40 cellular contexts compared by ENCODE assay signal in the genomic region with DNA sequence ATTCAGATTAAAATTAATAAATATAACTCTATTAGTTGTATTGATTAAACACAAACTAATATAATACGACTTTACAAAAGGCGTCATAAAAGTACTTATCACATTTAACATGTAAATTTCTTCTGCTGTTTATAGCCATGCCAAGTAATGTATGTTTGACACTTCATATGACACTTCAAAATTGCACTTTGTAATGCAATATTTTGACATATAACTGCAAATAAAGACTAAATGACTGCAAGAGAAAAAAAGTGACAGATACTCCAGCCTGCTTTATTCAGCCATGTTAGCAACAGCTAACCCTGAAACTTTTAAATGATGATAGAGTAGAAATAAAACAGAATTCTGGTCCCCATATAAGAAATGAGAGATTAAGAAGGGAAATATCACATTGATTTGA.
"Had no signal": no experiment of that assay in that cellular context is flagged by ENCODE, and none has a peak within 500 bp of the region (broad histone marks: within the 10 kb centered on the region; RNA-seq: fewer than 3 reads in every experiment).

No MANE protein-coding gene starts in this region.

- H3K4me1 Mint-ChIP-seq: activated naive CD4-positive, alpha-beta T cell treated with anti-CD3 and anti-CD28 coated beads, Interleukin-2, amount 10 ng/mL, durations not matched to agents 7 days and 5 days; activated naive CD4-positive, alpha-beta T cell treated with anti-CD3 and anti-CD28 coated beads, Interleukin-2, amount 50 U/mL, for 24 hours; activated naive CD8-positive, alpha-beta T cell treated with anti-CD3 and anti-CD28 coated beads for 36 hours; activated naive CD8-positive, alpha-beta T cell treated with anti-CD3 and anti-CD28 coated beads, Interleukin-2, amount 10 ng/mL, durations not matched to agents 7 days and 5 days; activated naive CD8-positive, alpha-beta T cell treated with anti-CD3 and anti-CD28 coated beads, Interleukin-2, amount 50 U/mL, for 24 hours; activated T-helper 17 cell treated with anti-CD3 and anti-CD28 coated beads, Interleukin-2, amount 50 U/mL, for 72 hours; brain; central memory CD8-positive, alpha-beta T cell had no signal

- DNase-seq: activated effector memory CD4-positive, alpha-beta T cell treated with anti-CD3 and anti-CD28 coated beads, Interleukin-2, amount 50 U/mL, for 16 hours; activated effector memory CD4-positive, alpha-beta T cell treated with Interleukin-2 at 50 U/mL for 16 hours; activated gamma-delta T cell; activated gamma-delta T cell treated with Interleukin-2 at 50 U/mL for 16 hours; activated naive CD4-positive, alpha-beta T cell; activated naive CD4-positive, alpha-beta T cell treated with anti-CD3 and anti-CD28 coated beads for 36 hours; activated naive CD4-positive, alpha-beta T cell treated with anti-CD3 and anti-CD28 coated beads, Interleukin-2, amount 10 ng/mL, durations not matched to agents 7 days and 5 days; activated naive CD4-positive, alpha-beta T cell treated with anti-CD3 and anti-CD28 coated beads, Interleukin-2, amount 50 U/mL, for 16 hours; activated naive CD4-positive, alpha-beta T cell treated with Interleukin-2 at 50 U/mL for 16 hours; activated naive CD8-positive, alpha-beta T cell treated with anti-CD3 and anti-CD28 coated beads for 36 hours; activated naive CD8-positive, alpha-beta T cell treated with anti-CD3 and anti-CD28 coated beads, Interleukin-2, amount 10 ng/mL, durations not matched to agents 7 days and 5 days; activated naive CD8-positive, alpha-beta T cell treated with anti-CD3 and anti-CD28 coated beads, Interleukin-2, amount 50 U/mL, for 24 hours; activated T-cell treated with anti-CD3 and anti-CD28 coated beads, Interleukin-2, amount 50 U/mL, for 1 hour; activated T-cell treated with anti-CD3 and anti-CD28 coated beads, Interleukin-2, amount 50 U/mL, for 24 hours; activated T-cell treated with anti-CD3 and anti-CD28 coated beads, Interleukin-2, amount 50 U/mL, for 4 hours; activated T-cell treated with anti-CD3 and anti-CD28 coated beads, Interleukin-2, amount 50 U/mL, for 48 hours; activated T-cell treated with anti-CD3 and anti-CD28 coated beads, Interleukin-2, amount 50 U/mL, for 72 hours; adrenal gland; amniotic stem cell; amygdala; anterior cingulate cortex; aorta; body of pancreas; brain microvascular endothelial cell; caudate nucleus; central memory CD4-positive, alpha-beta T cell; cerebellar nuclear complex had no signal

- H3K27ac Mint-ChIP-seq: activated naive CD4-positive, alpha-beta T cell treated with anti-CD3 and anti-CD28 coated beads for 36 hours; activated naive CD4-positive, alpha-beta T cell treated with anti-CD3 and anti-CD28 coated beads, Interleukin-2, amount 10 ng/mL, durations not matched to agents 7 days and 5 days; activated naive CD4-positive, alpha-beta T cell treated with anti-CD3 and anti-CD28 coated beads, Interleukin-2, amount 50 U/mL, for 24 hours; activated naive CD4-positive, alpha-beta T cell treated with anti-CD3 and anti-CD28 coated beads, Interleukin-2, amount 50 U/mL, for 72 hours; activated naive CD8-positive, alpha-beta T cell; activated naive CD8-positive, alpha-beta T cell treated with anti-CD3 and anti-CD28 coated beads for 36 hours; activated naive CD8-positive, alpha-beta T cell treated with anti-CD3 and anti-CD28 coated beads, Interleukin-2, amount 10 ng/mL, durations not matched to agents 7 days and 5 days; activated naive CD8-positive, alpha-beta T cell treated with anti-CD3 and anti-CD28 coated beads, Interleukin-2, amount 50 U/mL, for 24 hours; activated T-cell treated with anti-CD3 and anti-CD28 coated beads, Interleukin-2, amount 50 U/mL, for 24 hours; activated T-cell treated with anti-CD3 and anti-CD28 coated beads, Interleukin-2, amount 50 U/mL, for 72 hours; activated T-helper 1 cell treated with anti-CD3 and anti-CD28 coated beads, Interleukin-12 subunit alpha, Interleukin-12 subunit beta, Interleukin-2, Interleukin-4 antibody, amounts not matched to agents 30 ng/mL and 10 ng/mL and 1 ng/mL, durations not matched to agents 14 hours and 24 hours and 36 hours; activated T-helper 17 cell treated with anti-CD3 and anti-CD28 coated beads, Interleukin-2, amount 50 U/mL, for 72 hours; activated T-helper 2 cell treated with anti-CD3 and anti-CD28 coated beads, Interferon-gamma antibody, Interleukin-2, Interleukin-4, amounts not matched to agents 10 μg/mL and 5 μg/mL and 100 μg/mL, durations not matched to agents 14 hours and 24 hours and 36 hours; brain had no signal

- H3K27ac ChIP-seq: adrenal gland, ascending aorta, body of pancreas, brain microvascular endothelial cell, breast epithelium, cardiac muscle cell had no signal

- H3K4me3 ChIP-seq: adrenal gland, ascending aorta, body of pancreas, breast epithelium, cardiac muscle cell had no signal

- H3K27me3 ChIP-seq: adrenal gland, ascending aorta, body of pancreas, brain microvascular endothelial cell, breast epithelium, cardiac muscle cell had no signal

- H3K9me3 Mint-ChIP-seq: activated naive CD4-positive, alpha-beta T cell treated with anti-CD3 and anti-CD28 coated beads for 36 hours; activated naive CD4-positive, alpha-beta T cell treated with anti-CD3 and anti-CD28 coated beads, Interleukin-2, amount 10 ng/mL, durations not matched to agents 7 days and 5 days; activated naive CD4-positive, alpha-beta T cell treated with anti-CD3 and anti-CD28 coated beads, Interleukin-2, amount 50 U/mL, for 24 hours; activated naive CD4-positive, alpha-beta T cell treated with anti-CD3 and anti-CD28 coated beads, Interleukin-2, amount 50 U/mL, for 72 hours; activated naive CD8-positive, alpha-beta T cell treated with anti-CD3 and anti-CD28 coated beads for 36 hours; activated naive CD8-positive, alpha-beta T cell treated with anti-CD3 and anti-CD28 coated beads, Interleukin-2, amount 10 ng/mL, durations not matched to agents 7 days and 5 days; activated naive CD8-positive, alpha-beta T cell treated with anti-CD3 and anti-CD28 coated beads, Interleukin-2, amount 50 U/mL, for 24 hours; activated T-cell treated with anti-CD3 and anti-CD28 coated beads, Interleukin-2, amount 50 U/mL, for 4 hours; activated T-cell treated with anti-CD3 and anti-CD28 coated beads, Interleukin-2, amount 50 U/mL, for 72 hours; activated T-helper 1 cell treated with anti-CD3 and anti-CD28 coated beads, Interleukin-12 subunit alpha, Interleukin-12 subunit beta, Interleukin-2, Interleukin-4 antibody, amounts not matched to agents 30 ng/mL and 10 ng/mL and 1 ng/mL, durations not matched to agents 14 hours and 24 hours and 36 hours; activated T-helper 17 cell treated with anti-CD3 and anti-CD28 coated beads, Interleukin-2, amount 50 U/mL, for 72 hours; activated T-helper 2 cell treated with anti-CD3 and anti-CD28 coated beads, Interferon-gamma antibody, Interleukin-2, Interleukin-4, amounts not matched to agents 10 μg/mL and 5 μg/mL and 100 μg/mL, durations not matched to agents 14 hours and 24 hours and 36 hours had no signal

- H3K4me1 ChIP-seq: adrenal gland, ascending aorta, body of pancreas, breast epithelium had no signal

- H3K9me3 ChIP-seq: body of pancreas had no signal

- H3K4me3 Mint-ChIP-seq: activated naive CD4-positive, alpha-beta T cell treated with anti-CD3 and anti-CD28 coated beads for 36 hours; activated naive CD4-positive, alpha-beta T cell treated with anti-CD3 and anti-CD28 coated beads, Interleukin-2, amount 10 ng/mL, durations not matched to agents 7 days and 5 days; activated naive CD4-positive, alpha-beta T cell treated with anti-CD3 and anti-CD28 coated beads, Interleukin-2, amount 50 U/mL, for 24 hours; activated naive CD8-positive, alpha-beta T cell; activated naive CD8-positive, alpha-beta T cell treated with anti-CD3 and anti-CD28 coated beads for 36 hours; activated naive CD8-positive, alpha-beta T cell treated with anti-CD3 and anti-CD28 coated beads, Interleukin-2, amount 10 ng/mL, durations not matched to agents 7 days and 5 days; activated naive CD8-positive, alpha-beta T cell treated with anti-CD3 and anti-CD28 coated beads, Interleukin-2, amount 50 U/mL, for 24 hours; activated T-cell treated with anti-CD3 and anti-CD28 coated beads, Interleukin-2, amount 50 U/mL, for 24 hours; activated T-cell treated with anti-CD3 and anti-CD28 coated beads, Interleukin-2, amount 50 U/mL, for 4 hours; activated T-cell treated with anti-CD3 and anti-CD28 coated beads, Interleukin-2, amount 50 U/mL, for 72 hours; activated T-helper 1 cell treated with anti-CD3 and anti-CD28 coated beads, Interleukin-12 subunit alpha, Interleukin-12 subunit beta, Interleukin-2, Interleukin-4 antibody, amounts not matched to agents 30 ng/mL and 10 ng/mL and 1 ng/mL, durations not matched to agents 14 hours and 24 hours and 36 hours; activated T-helper 17 cell treated with anti-CD3 and anti-CD28 coated beads, Interleukin-2, amount 50 U/mL, for 72 hours; brain; central memory CD8-positive, alpha-beta T cell had no signal

- H3K36me3 ChIP-seq: adrenal gland, ascending aorta, brain microvascular endothelial cell, breast epithelium, cardiac muscle cell had no signal

- H3K27me3 Mint-ChIP-seq: activated naive CD4-positive, alpha-beta T cell treated with anti-CD3 and anti-CD28 coated beads, Interleukin-2, amount 10 ng/mL, durations not matched to agents 7 days and 5 days; activated naive CD8-positive, alpha-beta T cell treated with anti-CD3 and anti-CD28 coated beads for 36 hours; activated naive CD8-positive, alpha-beta T cell treated with anti-CD3 and anti-CD28 coated beads, Interleukin-2, amount 50 U/mL, for 24 hours; activated T-cell treated with anti-CD3 and anti-CD28 coated beads, Interleukin-2, amount 50 U/mL, for 24 hours; activated T-helper 17 cell treated with anti-CD3 and anti-CD28 coated beads, Interleukin-2, amount 50 U/mL, for 72 hours; brain; central memory CD8-positive, alpha-beta T cell had no signal

- ATAC-seq: activated naive CD4-positive, alpha-beta T cell treated with anti-CD3 and anti-CD28 coated beads, Interleukin-2, amount 50 U/mL, for 72 hours; activated naive CD8-positive, alpha-beta T cell treated with anti-CD3 and anti-CD28 coated beads, Interleukin-2, amount 50 U/mL, for 24 hours; activated T-cell treated with anti-CD3 and anti-CD28 coated beads, Interleukin-2, amount 50 U/mL, for 4 hours; activated T-cell treated with anti-CD3 and anti-CD28 coated beads, Interleukin-2, amount 50 U/mL, for 72 hours; activated T-helper 17 cell treated with anti-CD3 and anti-CD28 coated beads, Interleukin-2, amount 50 U/mL, for 72 hours; body of pancreas had no signal

- FAIRE-seq: astrocyte, bronchial epithelial cell had no signal

- H3K36me3 Mint-ChIP-seq: activated naive CD4-positive, alpha-beta T cell treated with anti-CD3 and anti-CD28 coated beads, Interleukin-2, amount 10 ng/mL, durations not matched to agents 7 days and 5 days; activated naive CD4-positive, alpha-beta T cell treated with anti-CD3 and anti-CD28 coated beads, Interleukin-2, amount 50 U/mL, for 24 hours; activated naive CD4-positive, alpha-beta T cell treated with anti-CD3 and anti-CD28 coated beads, Interleukin-2, amount 50 U/mL, for 72 hours; activated naive CD8-positive, alpha-beta T cell; activated naive CD8-positive, alpha-beta T cell treated with anti-CD3 and anti-CD28 coated beads for 36 hours; activated naive CD8-positive, alpha-beta T cell treated with anti-CD3 and anti-CD28 coated beads, Interleukin-2, amount 10 ng/mL, durations not matched to agents 7 days and 5 days; brain had no signal
